28 cellular contexts compared by ENCODE assay signal in genomic region chr10:115219203-115219602, GRCh38.
"Had no signal": no experiment of that assay in that cellular context is flagged by ENCODE, and none has a peak within 500 bp of the region (broad histone marks: within the 10 kb centered on the region; RNA-seq: fewer than 3 reads in every experiment).

No MANE protein-coding gene starts in this region.

- H3K27ac Mint-ChIP-seq: dendritic cell treated with granulocyte-macrophage colony-stimulating factor and Interleukin-4, amounts not matched to agents 40 ng/mL and 50 ng/mL, for 4 days; effector memory CD8-positive, alpha-beta T cell; endodermal cell; mesothelial cell of epicardium; naive B cell had no signal

- H3K36me3 Mint-ChIP-seq: naive B cell had no signal

- H3K27me3 ChIP-seq: colonic mucosa, esophagus squamous epithelium, gastrocnemius medialis, heart right ventricle, left lung had no signal

- H3K4me1 Mint-ChIP-seq: endodermal cell, mesothelial cell of epicardium, naive B cell had no signal

- H3K9me3 Mint-ChIP-seq: dendritic cell treated with granulocyte-macrophage colony-stimulating factor and Interleukin-4, amounts not matched to agents 40 ng/mL and 50 ng/mL, for 4 days; endodermal cell had no signal

- H3K4me3 Mint-ChIP-seq: dendritic cell treated with granulocyte-macrophage colony-stimulating factor and Interleukin-4, amounts not matched to agents 40 ng/mL and 50 ng/mL, for 4 days; effector memory CD8-positive, alpha-beta T cell; endodermal cell; mesothelial cell of epicardium; naive B cell had no signal

- FAIRE-seq: endometrium, islet of Langerhans, keratinocyte had no signal

- H3K27ac ChIP-seq: colonic mucosa, epithelial cell of prostate, esophagus squamous epithelium, gastrocnemius medialis, heart right ventricle, left lung, lower lobe of right lung had no signal

- H3K4me1 ChIP-seq: colonic mucosa, esophagus squamous epithelium, gastrocnemius medialis, heart right ventricle, left lung, lower lobe of right lung had no signal

- ATAC-seq: effector memory CD8-positive, alpha-beta T cell; esophagus mucosa; gastrocnemius medialis; heart right ventricle; left cardiac atrium; left lung; left ventricle myocardium superior; lower lobe of right lung; mucosa of descending colon had no signal

- H3K36me3 ChIP-seq: colonic mucosa, esophagus squamous epithelium, gastrocnemius medialis, heart right ventricle, left lung, lower lobe of right lung had no signal

- H3K27me3 Mint-ChIP-seq: dendritic cell treated with granulocyte-macrophage colony-stimulating factor and Interleukin-4, amounts not matched to agents 40 ng/mL and 50 ng/mL, for 4 days; effector memory CD8-positive, alpha-beta T cell had no signal

- H3K9me3 ChIP-seq: colonic mucosa, esophagus squamous epithelium, gastrocnemius medialis, lower lobe of right lung, mucosa of descending colon had no signal

- DNase-seq: colonic mucosa; cortex of kidney; effector CD8-positive, alpha-beta T cell; effector memory CD8-positive, alpha-beta T cell; endodermal cell; erythroblast; esophagus squamous epithelium; foreskin fibroblast; foreskin melanocyte; gastrocnemius medialis; glutamatergic neuron; head of caudate nucleus; heart right ventricle; hippocampal formation; left cardiac atrium; left lung; left ventricle myocardium superior; lower lobe of right lung; mesenchymal stem cell; mucosa of descending colon; naive B cell had no signal

- H3K4me3 ChIP-seq: colonic mucosa, esophagus squamous epithelium, gastrocnemius medialis, heart right ventricle, left lung, lower lobe of right lung, mucosa of descending colon had no signal
